ENCODE assay signal across 34 cellular contexts in genomic region chr4:153026947-153027346, GRCh38.
"Had no signal": no experiment of that assay in that cellular context is flagged by ENCODE, and none has a peak within 500 bp of the region (broad histone marks: within the 10 kb centered on the region; RNA-seq: fewer than 3 reads in every experiment).

No MANE protein-coding gene starts in this region.

- FAIRE-seq: TTC549 had no signal

- H3K27ac Mint-ChIP-seq: activated CD4-positive, alpha-beta memory T cell treated with anti-CD3 and anti-CD28 coated beads for 36 hours; activated CD4-positive, alpha-beta T cell treated with anti-CD3 and anti-CD28 coated beads for 36 hours; activated naive CD4-positive, alpha-beta T cell treated with anti-CD3 and anti-CD28 coated beads, Interleukin-2, amount 10 ng/mL, durations not matched to agents 7 days and 5 days; activated naive CD8-positive, alpha-beta T cell; activated naive CD8-positive, alpha-beta T cell treated with anti-CD3 and anti-CD28 coated beads, Interleukin-2, amount 50 U/mL, for 24 hours; activated T-helper 1 cell treated with anti-CD3 and anti-CD28 coated beads, Interleukin-12 subunit alpha, Interleukin-12 subunit beta, Interleukin-2, Interleukin-4 antibody, amounts not matched to agents 30 ng/mL and 10 ng/mL and 1 ng/mL, durations not matched to agents 14 hours and 24 hours and 36 hours; brain; T-helper 1 cell treated with Interleukin-12 subunit alpha and Interleukin-12 subunit beta and Interleukin-4 antibody, amounts not matched to agents 30 μg/mL and 1 μg/mL, for 36 hours; T-helper 2 cell treated with Interferon-gamma antibody and Interleukin-4, amounts not matched to agents 5 μg/mL and 100 μg/mL, for 36 hours had no signal

- H3K9ac ChIP-seq: SK-N-SH had no signal

- H3K27me3 ChIP-seq: Peyer's patch, SJSA1 had no signal

- H3K4me1 ChIP-seq: SJSA1 had no signal

- H3K4me3 ChIP-seq: Peyer's patch, SJSA1 had no signal

- H3K36me3 Mint-ChIP-seq: activated CD4-positive, alpha-beta memory T cell treated with anti-CD3 and anti-CD28 coated beads for 36 hours; activated naive CD4-positive, alpha-beta T cell treated with anti-CD3 and anti-CD28 coated beads, Interleukin-2, amount 10 ng/mL, durations not matched to agents 7 days and 5 days; brain had no signal

- H3K4me3 Mint-ChIP-seq: activated CD4-positive, alpha-beta memory T cell treated with anti-CD3 and anti-CD28 coated beads for 36 hours; activated CD4-positive, alpha-beta T cell treated with anti-CD3 and anti-CD28 coated beads for 36 hours; activated naive CD4-positive, alpha-beta T cell treated with anti-CD3 and anti-CD28 coated beads, Interleukin-2, amount 10 ng/mL, durations not matched to agents 7 days and 5 days; activated naive CD8-positive, alpha-beta T cell; activated naive CD8-positive, alpha-beta T cell treated with anti-CD3 and anti-CD28 coated beads, Interleukin-2, amount 50 U/mL, for 24 hours; activated T-cell treated with anti-CD3 and anti-CD28 coated beads, Interleukin-2, amount 50 U/mL, for 4 hours; activated T-helper 1 cell treated with anti-CD3 and anti-CD28 coated beads, Interleukin-12 subunit alpha, Interleukin-12 subunit beta, Interleukin-2, Interleukin-4 antibody, amounts not matched to agents 30 ng/mL and 10 ng/mL and 1 ng/mL, durations not matched to agents 14 hours and 24 hours and 36 hours; brain; T-helper 1 cell treated with Interleukin-12 subunit alpha and Interleukin-12 subunit beta and Interleukin-4 antibody, amounts not matched to agents 30 μg/mL and 1 μg/mL, for 36 hours; T-helper 2 cell treated with Interferon-gamma antibody and Interleukin-4, amounts not matched to agents 5 μg/mL and 100 μg/mL, for 36 hours had no signal

- H3K36me3 ChIP-seq: Peyer's patch, SJSA1 had no signal

- DNase-seq: activated CD4-positive, alpha-beta memory T cell treated with anti-CD3 and anti-CD28 coated beads for 36 hours; activated CD4-positive, alpha-beta T cell treated with anti-CD3 and anti-CD28 coated beads for 36 hours; activated CD4-positive, alpha-beta T cell treated with anti-CD3 and anti-CD28 coated beads, Interleukin-2, amount 50 U/mL, for 1 hour; activated CD8-positive, alpha-beta memory T cell treated with anti-CD3 and anti-CD28 coated beads, Interleukin-2, amount 50 U/mL, for 4 hours; activated gamma-delta T cell treated with Interleukin-2 at 50 U/mL for 16 hours; activated naive CD4-positive, alpha-beta T cell treated with anti-CD3 and anti-CD28 coated beads, Interleukin-2, amount 10 ng/mL, durations not matched to agents 7 days and 5 days; activated naive CD8-positive, alpha-beta T cell treated with anti-CD3 and anti-CD28 coated beads, Interleukin-2, amount 50 U/mL, for 24 hours; activated T-cell treated with anti-CD3 and anti-CD28 coated beads for 4 hours; activated T-cell treated with anti-CD3 and anti-CD28 coated beads, Interleukin-2, amount 50 U/mL, for 4 hours; anterior cingulate cortex; central memory CD4-positive, alpha-beta T cell; MM.1S; MV-4-11; NCI-H1092; NCI-H1436 treated with DMSO at 0.1 percent for 48 hours; NCI-H1694 treated with DMSO at 0.1 percent for 48 hours; NCI-H2029; NCI-H510A; NCI-H526; NCI-H748 treated with DMSO at 0.1 percent for 48 hours; NK-92 treated with Interleukin-12 subunit alpha and Interleukin-12 subunit beta, amount 100 ng/mL, for 24 hours; PC-3; Peyer's patch; RPMI8226; SHP77 treated with DMSO at 0.1 percent for 48 hours; SK-N-SH had no signal

- H3K27me3 Mint-ChIP-seq: activated CD4-positive, alpha-beta memory T cell treated with anti-CD3 and anti-CD28 coated beads for 36 hours; activated naive CD8-positive, alpha-beta T cell treated with anti-CD3 and anti-CD28 coated beads, Interleukin-2, amount 50 U/mL, for 24 hours had no signal

- H3K9me3 ChIP-seq: SK-N-SH had no signal

- H3K27ac ChIP-seq: Peyer's patch, SJSA1 had no signal

- ATAC-seq: activated CD4-positive, alpha-beta T cell treated with anti-CD3 and anti-CD28 coated beads for 36 hours; activated CD4-positive, CD25-positive, alpha-beta regulatory T cell treated with anti-CD3 and anti-CD28 coated beads, Interleukin-2, amount 50 U/mL, for 24 hours; activated naive CD8-positive, alpha-beta T cell treated with anti-CD3 and anti-CD28 coated beads, Interleukin-2, amount 50 U/mL, for 24 hours; activated T-cell treated with anti-CD3 and anti-CD28 coated beads, Interleukin-2, amount 50 U/mL, for 4 hours; PC-3 had no signal

- H3K4me1 Mint-ChIP-seq: activated naive CD8-positive, alpha-beta T cell treated with anti-CD3 and anti-CD28 coated beads, Interleukin-2, amount 50 U/mL, for 24 hours had no signal

- H3K4me2 ChIP-seq: SK-N-SH had no signal
